ENCODE assay signal across 8 cellular contexts in genomic region chr19:1094978-1095701, GRCh38. TPM values are rescaled to one million over a fixed set of nuclear protein-coding genes. Genes with fewer than 3 reads are reported as not detected.
DNase-seq lines count a peak whose midpoint lies in the region; ATAC-seq, FAIRE-seq and TF ChIP-seq lines count a peak whose summit lies in the region.

Gene POLR2E, minus strand, starts transcription at chr19:1095375. Its CDS starts 60 bp downstream, at chr19:1095315.

- H3K4me1 Mint-ChIP-seq in central memory CD8-positive, alpha-beta T cell: peaks cover 39% of the 10 kb centered on the region

- H3K4me3 Mint-ChIP-seq in central memory CD8-positive, alpha-beta T cell: peak within 1 kb of the TSS; percentile 95

- H3K27ac ChIP-seq in AG04450 (ENCODE audit: low read depth, low read length): peak within 1 kb of the TSS; percentile 11

- DNase-seq in AG04450 (ENCODE audit: low read depth, low spot score) (peak; percentile 97), NCI-H345 (lab: John Stamatoyannopoulos, UW) (peak; percentile 99)
- peak; percentile 98 for DNase-seq in activated CD4-positive, CD25-positive, alpha-beta regulatory T cell treated with anti-CD3 and anti-CD28 coated beads, Interleukin-2, amount 50 U/mL, for 16 hours (ENCODE audit: low read depth, low spot score)
- DNase-seq in central memory CD8-positive, alpha-beta T cell (ENCODE audit: low spot score in 2 of 2): peak; percentile 98 to 99
- DNase-seq in stimulated activated CD4-positive, alpha-beta T cell treated with anti-CD3 and anti-CD28 coated beads, Interleukin-12 subunit alpha, Interleukin-12 subunit beta, amount 100 ng/mL, for 4 hours: peak; percentile 98

- no peaks in the 10 kb centered on the region for H3K9me3 Mint-ChIP-seq in central memory CD8-positive, alpha-beta T cell

- CTCF ChIA-PET in AG04450 (lab: Charles Lee): no interaction called here

- peak; percentile 84 for ATAC-seq in GM18907 (IDR thresholded peaks at IDR 0.05; ENCODE audit: unreplicated experiment)
- peak; percentile 85 for ATAC-seq in HG03175 (IDR thresholded peaks at IDR 0.05; ENCODE audit: unreplicated experiment)
- ATAC-seq in central memory CD8-positive, alpha-beta T cell (replicated peaks; ENCODE audit: extremely low read depth, poor library complexity, severe bottlenecking): peak; percentile 95

- peaks cover 38% of the 10 kb centered on the region for H3K36me3 Mint-ChIP-seq in central memory CD8-positive, alpha-beta T cell (ENCODE audit: insufficient read depth)

- H3K27me3 Mint-ChIP-seq in central memory CD8-positive, alpha-beta T cell: no peaks in the 10 kb centered on the region

- peak within 1 kb of the TSS; percentile 85 for H3K4me3 ChIP-seq in AG04450 (ENCODE audit: low read depth, low read length)

- H3K9me3 ChIP-seq in AG04450 (ENCODE audit: control insufficient read depth, insufficient read depth, low read length): peaks cover 10% of the 10 kb centered on the region

- H3K27ac Mint-ChIP-seq in central memory CD8-positive, alpha-beta T cell (ENCODE audit: low read depth): peak within 1 kb of the TSS; percentile 85

- TF ChIP-seq CTCF in AG04450 (IDR thresholded peaks at IDR 0.05; ENCODE audit: low read depth, low read length): no peak

- peak; percentile 79 for FAIRE-seq in islet of Langerhans (lab: Jason Lieb, UNC)

- POLR2A ChIA-PET in AG04450 (lab: Yijun Ruan, JAX): interaction anchor here (0.6 to 1.3 kb wide), 2 partner anchors 8 to 54 kb away, joined by 4 to 8 read pairs; no protein-coding TSS in a partner anchor

- no peaks in the 10 kb centered on the region for H3K27me3 ChIP-seq in AG04450 (ENCODE audit: control insufficient read depth, insufficient read depth, low read length)

RNA-seq across cellular contexts. Expression of gene POLR2E, which starts in this region (rescaled TPM):
- polyA plus RNA-seq in AG04450 (2011; rRNA removed): 140 and 172 TPM in 2 replicates
- 200 and 274 TPM in 2 replicates for polyA minus RNA-seq in AG04450 (2011; rRNA and poly(A)+ RNA removed)

Comparison
In these comparisons a context has a peak if more than half of its experiments do, and no peak if none do; other contexts are left out.
1. Peak in every context shown above with its lines: DNase-seq, ATAC-seq, H3K4me3 ChIP-seq and H3K27ac ChIP-seq.